25 cellular contexts compared by ENCODE assay signal in the genomic region with DNA sequence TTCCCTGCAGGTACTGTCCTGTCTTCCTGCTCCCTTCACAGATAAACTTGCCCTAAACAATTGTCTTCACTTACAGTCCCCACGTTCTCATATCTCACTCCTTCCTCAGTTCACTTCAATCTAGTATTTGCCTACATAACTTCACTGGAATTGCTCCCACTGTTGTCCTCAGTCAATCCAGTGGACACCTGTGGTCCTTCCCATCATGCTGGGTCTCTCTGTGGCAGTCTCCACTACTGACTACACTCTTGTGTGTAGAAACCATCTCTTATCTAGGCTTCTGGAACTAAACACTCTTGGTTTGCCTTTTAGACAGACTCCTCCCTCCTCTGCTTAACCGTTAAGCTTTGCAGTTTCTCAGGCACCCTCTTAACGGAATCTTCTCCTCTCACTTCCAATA. TPM values are rescaled to one million over a fixed set of nuclear protein-coding genes. Genes with fewer than 3 reads are reported as not detected.
DNase-seq lines count a peak whose midpoint lies in the region; TF ChIP-seq lines count a peak whose summit lies in the region.
"Had no signal": no experiment of that assay in that cellular context is flagged by ENCODE, and none has a peak within 500 bp of the region (broad histone marks: within the 10 kb centered on the region; RNA-seq: fewer than 3 reads in every experiment).

No MANE protein-coding gene starts in this region.

- no peak overlapping the region for H3K56ac ChIP-seq in H9 (ENCODE audit: insufficient read length, low read depth, low read length)

- no peak overlapping the region for H2BK15ac ChIP-seq in H9 (ENCODE audit: low read depth, low read length)

- H3K79me1 ChIP-seq in H9 (ENCODE audit: insufficient read depth, low read depth, low read length, poor library complexity, severe bottlenecking): no peaks in the 10 kb centered on the region

- H3K27me3 ChIP-seq in adipocyte (replicated peaks; ENCODE audit: control insufficient read depth, insufficient read depth, low read length) (no peaks in the 10 kb centered on the region), esophagus muscularis mucosa (no peaks in the 10 kb centered on the region), sigmoid colon (no peaks in the 10 kb centered on the region), uterus (no peaks in the 10 kb centered on the region), H9 (ENCODE audit: insufficient read depth, low read length) (no peaks in the 10 kb centered on the region)
- H3K27me3 ChIP-seq: MG63, SJCRH30 had no signal

- H3K14ac ChIP-seq in H9 (ENCODE audit: insufficient read depth, low read length): no peak overlapping the region

- intact Hi-C loops in esophagus muscularis mucosa (cut with DNase I): no loop called here
- intact Hi-C loops in sigmoid colon (cut with DNase I): no loop called here
- intact Hi-C loops in uterus (cut with DNase I; ENCODE audit: low total_unique reads): no loop called here

- H3K79me2 ChIP-seq in H9 (ENCODE audit: insufficient read depth, low read length): no peaks in the 10 kb centered on the region

- no peak overlapping the region for H3K27ac Mint-ChIP-seq in H9
- H3K27ac Mint-ChIP-seq: B cell; CD8-positive, alpha-beta T cell had no signal

- H3K18ac ChIP-seq in H9 (ENCODE audit: insufficient read length, low read depth, low read length): no peak overlapping the region

- H2BK12ac ChIP-seq in H9 (ENCODE audit: insufficient read length, low read depth, low read length): no peak overlapping the region

- H2AFZ ChIP-seq in H9 (ENCODE audit: low read length): no peak overlapping the region

- DNase-seq in adipocyte (ENCODE audit: low read depth) (no peak), esophagus muscularis mucosa (ENCODE audit: extremely low spot score) (peak; percentile 72), sigmoid colon (no peak), uterus (no peak), H9 (no peak), GM13976 (ENCODE audit: low spot score) (no peak), foreskin fibroblast (no peak)
- DNase-seq: Caco-2; CD8-positive, alpha-beta T cell; DMS 273 treated with DMSO at 0.1 percent for 48 hours; DMS79 treated with DMSO at 0.1 percent for 48 hours; GF-D8; KBM-7; MG63; NCI-H1105 treated with DMSO at 0.1 percent for 48 hours; NCI-H146; NCI-H1930; NCI-H2107; NCI-H524; NCI-H774; NK-92 treated with Interleukin-12 subunit alpha and Interleukin-12 subunit beta, amount 100 ng/mL, for 24 hours; PC-3; SJCRH30 had no signal

- in situ Hi-C loops in GM13976 (cut with MboI; ENCODE audit: low sequenced_read_pairs, unreplicated experiment): no loop called here

- H3K9me3 ChIP-seq in adipocyte (ENCODE audit: control insufficient read depth, low read length) (peaks cover 32% of the 10 kb centered on the region), esophagus muscularis mucosa (peaks cover 0 to 25% (median 15%) of the 10 kb centered on the region in 4 donors), sigmoid colon (peaks cover 0 to 15% (median 11%) of the 10 kb centered on the region in 4 donors), uterus (peaks cover 0 to 11% of the 10 kb centered on the region in 2 donors), H9 (ENCODE audit: control insufficient read depth, low read depth, low read length) (no peaks in the 10 kb centered on the region)

- H3K4ac ChIP-seq in H9 (ENCODE audit: low read depth, low read length): no peak overlapping the region

- peak overlapping the region; percentile 46 for H3K4me3 ChIP-seq in adipocyte (ENCODE audit: low read length)
- H3K4me3 ChIP-seq in esophagus muscularis mucosa: no peak overlapping the region
- no peak overlapping the region for H3K4me3 ChIP-seq in sigmoid colon
- no peak overlapping the region for H3K4me3 ChIP-seq in uterus
- H3K4me3 ChIP-seq in foreskin fibroblast (ENCODE audit: low read depth in 1 of 2, low read length in 2 of 2): no peak overlapping the region
- H3K4me3 ChIP-seq: MG63, SJCRH30 had no signal

- H3K4me2 ChIP-seq in H9 (ENCODE audit: insufficient read depth, insufficient read length, low read length): no peak overlapping the region

- no peak for TF ChIP-seq POLR2A in esophagus muscularis mucosa (IDR thresholded peaks at IDR 0.05; ENCODE audit: low read depth)
- no peak for TF ChIP-seq POLR2A in sigmoid colon (IDR thresholded peaks at IDR 0.05)
- TF ChIP-seq POLR2A in uterus (IDR thresholded peaks at IDR 0.05): no peak

- H2BK120ac ChIP-seq in H9 (ENCODE audit: low read depth, low read length, poor library complexity, severe bottlenecking): no peak overlapping the region

- peaks cover 4 to 16% (median 7%) of the 10 kb centered on the region in 3 experiments; a peak in 5 of 7 replicates for H3K36me3 Mint-ChIP-seq in H9 (ENCODE audit: insufficient read depth in 1 of 3, low read depth in 3 of 3)

- H2AK5ac ChIP-seq in H9 (ENCODE audit: insufficient read length, low read length): no peak overlapping the region

- H3K27ac ChIP-seq in esophagus muscularis mucosa (replicated peaks in 1 of 4) (peak overlapping the region in 2 of 4 donors; percentile 15 to 63), sigmoid colon (peak overlapping the region in 3 of 4 donors; percentile 44 to 60 (median 47)), uterus (peak overlapping the region; percentile 75 to 89), H9 (ENCODE audit: insufficient read length, low read depth, low read length) (no peak overlapping the region)
- H3K27ac ChIP-seq: C4-2B, SJCRH30 had no signal

- H3K27me3 Mint-ChIP-seq in H9 (ENCODE audit: low read depth): peaks cover 5% of the 10 kb centered on the region
- H3K27me3 Mint-ChIP-seq: B cell had no signal

- H3K4me1 ChIP-seq in adipocyte (ENCODE audit: control insufficient read depth, insufficient read depth, low read length): peaks cover 40% of the 10 kb centered on the region
- H3K4me1 ChIP-seq in esophagus muscularis mucosa: peaks cover 0 to 25% (median 21%) of the 10 kb centered on the region in 4 donors
- H3K4me1 ChIP-seq in sigmoid colon: peaks cover 0 to 12% (median 4%) of the 10 kb centered on the region in 4 donors
- peaks cover 0 to 5% of the 10 kb centered on the region in 2 donors for H3K4me1 ChIP-seq in uterus
- no peaks in the 10 kb centered on the region for H3K4me1 ChIP-seq in H9 (ENCODE audit: insufficient read depth, low read length)
- H3K4me1 ChIP-seq: Caco-2, SJCRH30 had no signal

- H4K20me1 ChIP-seq in H9 (ENCODE audit: control insufficient read depth, insufficient read depth, insufficient read length): no peaks in the 10 kb centered on the region

- H3K9me3 Mint-ChIP-seq in H9: peaks cover 29 to 32% of the 10 kb centered on the region in 2 experiments

- TF ChIP-seq CTCF in esophagus muscularis mucosa (IDR thresholded peaks at IDR 0.05) (no peak), sigmoid colon (IDR thresholded peaks at IDR 0.05) (no peak), uterus (IDR thresholded peaks at IDR 0.05) (no peak), H9 (conservative IDR thresholded peaks at IDR 0.05) (no peak), GM13976 (IDR thresholded peaks at IDR 0.05; ENCODE audit: borderline replicate concordance, control extremely low read depth, extremely low read depth, insufficient read depth, missing control alignments) (no peak), foreskin fibroblast (IDR thresholded peaks at IDR 0.05; ENCODE audit: low read depth, low read length) (no peak)

- no peak overlapping the region for H4K8ac ChIP-seq in H9 (replicated peaks; ENCODE audit: insufficient read length, low read depth, low read length)

- no peak overlapping the region for H2BK5ac ChIP-seq in H9 (ENCODE audit: insufficient read length, low read length)

- H3K23me2 ChIP-seq in H9 (ENCODE audit: insufficient read length, low read depth, low read length, poor library complexity, severe bottlenecking): no peaks in the 10 kb centered on the region

- no peak overlapping the region for H3K23ac ChIP-seq in H9 (ENCODE audit: insufficient read length, low read depth, low read length)

- H3K4me3 Mint-ChIP-seq in H9: no peak overlapping the region
- H3K4me3 Mint-ChIP-seq: B cell; CD8-positive, alpha-beta T cell had no signal

- 84% methylated on average over 3 of the region's 3 CpGs for WGBS in esophagus muscularis mucosa
- WGBS in sigmoid colon, 2 donors: 78 to 82% methylated on average over 3 of the region's 3 CpGs
- WGBS in H9 (ENCODE audit: extremely low coverage, insufficient read length, low lambda C conversion rate): no CpG with 5 or more reads among the region's 3 CpGs

- no peak overlapping the region for H4K91ac ChIP-seq in H9 (ENCODE audit: insufficient read length, low read depth, low read length)

- H4K5ac ChIP-seq in H9 (ENCODE audit: insufficient read length, low read depth, low read length): no peak overlapping the region

- H3K4me1 Mint-ChIP-seq in H9: no peaks in the 10 kb centered on the region
- H3K4me1 Mint-ChIP-seq: B cell had no signal

- H3K9ac ChIP-seq in adipocyte (ENCODE audit: low read length) (peak overlapping the region; percentile 72), H9 (ENCODE audit: extremely low read depth, insufficient read length, low read length) (no peak overlapping the region)

- no peak for TF ChIP-seq EP300 in esophagus muscularis mucosa (IDR thresholded peaks at IDR 0.05)
- no peak for TF ChIP-seq EP300 in sigmoid colon (IDR thresholded peaks at IDR 0.05)

- H3K36me3 ChIP-seq in adipocyte (ENCODE audit: control insufficient read depth, insufficient read depth, low read length, severe bottlenecking) (no peaks in the 10 kb centered on the region), esophagus muscularis mucosa (no peaks in the 10 kb centered on the region), sigmoid colon (no peaks in the 10 kb centered on the region), uterus (no peaks in the 10 kb centered on the region)
- H3K36me3 ChIP-seq: SJCRH30 had no signal

- no peak overlapping the region for H2BK20ac ChIP-seq in H9 (ENCODE audit: low read depth, low read length, poor library complexity, severe bottlenecking)

- no peak overlapping the region for H3T11ph ChIP-seq in H9 (ENCODE audit: low read length)

RNA-seq across cellular contexts. Expression of gene COPS8, which starts 58.8 kb away (rescaled TPM):
- 10 to 100 TPM; 69.4 to 96.0 (median 82.8) TPM for total RNA-seq in esophagus muscularis mucosa
- 10 to 100 TPM; 59.1 to 95.6 (median 82.7) TPM for total RNA-seq in sigmoid colon
- 10 to 100 TPM; 24.7 to 34.8 (median 28.9) TPM for polyA plus RNA-seq in sigmoid colon
- total RNA-seq in uterus: 100 to 1,000 TPM in 1 of 4 donors, 10 to 100 TPM in 3; 45.0 to 139 (median 60.8) TPM
- total RNA-seq in H9 (2021): 65.2 and 65.7 TPM in 2 replicates
